Comparison of ENCODE assay signal across 32 cellular contexts in the genomic region with DNA sequence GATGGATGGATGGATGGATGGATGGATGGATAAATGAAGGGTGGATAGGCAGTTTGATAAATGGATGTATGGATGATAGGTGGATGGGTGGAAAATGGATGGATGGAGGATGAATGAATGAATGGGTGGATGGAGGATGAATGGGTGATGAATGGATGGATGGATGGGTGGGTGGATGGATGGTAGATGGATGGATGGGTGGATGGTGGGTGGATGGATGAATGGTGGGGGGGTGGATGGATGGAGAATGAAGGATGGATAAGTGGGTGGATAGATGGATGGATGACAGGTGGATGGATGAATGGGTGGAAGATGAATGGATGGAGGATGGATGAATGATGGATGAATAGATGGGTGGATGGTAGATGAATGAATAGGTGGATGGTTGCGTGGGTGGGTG.
"Had no signal": no experiment of that assay in that cellular context is flagged by ENCODE, and none has a peak within 500 bp of the region (broad histone marks: within the 10 kb centered on the region; RNA-seq: fewer than 3 reads in every experiment).

No MANE protein-coding gene starts in this region.

- H3K4me1 ChIP-seq: adrenal gland, body of pancreas, breast epithelium had no signal

- H3K36me3 ChIP-seq: adrenal gland, brain microvascular endothelial cell, breast epithelium had no signal

- H3K27ac ChIP-seq: adrenal gland, body of pancreas, brain microvascular endothelial cell, breast epithelium, VCaP had no signal

- H3K27me3 ChIP-seq: adrenal gland, body of pancreas, brain microvascular endothelial cell, breast epithelium had no signal

- FAIRE-seq: astrocyte, TTC549 had no signal

- DNase-seq: activated B cell treated with CpG ODN at 0.5 μM for 24 hours; activated CD4-positive, alpha-beta memory T cell treated with anti-CD3 and anti-CD28 coated beads for 36 hours; activated CD4-positive, alpha-beta T cell treated with anti-CD3 and anti-CD28 coated beads for 4 hours; activated CD4-positive, alpha-beta T cell treated with anti-CD3 and anti-CD28 coated beads, Interleukin-2, amount 10 ng/mL, durations not matched to agents 24 days and 14 days; activated CD4-positive, alpha-beta T cell treated with anti-CD3 and anti-CD28 coated beads, Interleukin-2, amount 50 U/mL, for 1 hour; activated CD4-positive, alpha-beta T cell treated with anti-CD3 and anti-CD28 coated beads, Interleukin-2, amount 50 U/mL, for 4 hours; activated CD4-positive, CD25-positive, alpha-beta regulatory T cell treated with anti-CD3 and anti-CD28 coated beads, Interleukin-2, amount 50 U/mL, for 72 hours; activated CD8-positive, alpha-beta memory T cell treated with anti-CD3 and anti-CD28 coated beads, Interleukin-2, amount 50 U/mL, for 4 hours; activated CD8-positive, alpha-beta T cell treated with anti-CD3 and anti-CD28 coated beads for 36 hours; activated effector memory CD4-positive, alpha-beta T cell treated with anti-CD3 and anti-CD28 coated beads, Interleukin-2, amount 50 U/mL, for 16 hours; activated gamma-delta T cell treated with Interleukin-2 at 50 U/mL for 16 hours; activated naive CD4-positive, alpha-beta T cell; activated naive CD4-positive, alpha-beta T cell treated with anti-CD3 and anti-CD28 coated beads for 36 hours; activated naive CD4-positive, alpha-beta T cell treated with anti-CD3 and anti-CD28 coated beads, Interleukin-2, amount 50 U/mL, for 16 hours; activated naive CD8-positive, alpha-beta T cell treated with anti-CD3 and anti-CD28 coated beads for 36 hours; activated T-cell treated with anti-CD3 and anti-CD28 coated beads for 4 hours; activated T-cell treated with anti-CD3 and anti-CD28 coated beads, Interleukin-2, amount 50 U/mL, for 1 hour; activated T-cell treated with anti-CD3 and anti-CD28 coated beads, Interleukin-2, amount 50 U/mL, for 4 hours; activated T-cell treated with anti-CD3 and anti-CD28 coated beads, Interleukin-2, amount 50 U/mL, for 72 hours; adrenal gland; amniotic stem cell; body of pancreas; brain microvascular endothelial cell; central memory CD4-positive, alpha-beta T cell; T-helper 2 cell; T-helper 9 cell had no signal

- H3K9me3 ChIP-seq: adrenal gland, body of pancreas, breast epithelium had no signal

- H3K4me3 ChIP-seq: adrenal gland, body of pancreas, breast epithelium had no signal

- ATAC-seq: activated CD8-positive, alpha-beta T cell treated with anti-CD3 and anti-CD28 coated beads for 36 hours; activated naive CD4-positive, alpha-beta T cell treated with anti-CD3 and anti-CD28 coated beads, Interleukin-2, amount 50 U/mL, for 72 hours; activated T-cell treated with anti-CD3 and anti-CD28 coated beads, Interleukin-2, amount 50 U/mL, for 4 hours; activated T-cell treated with anti-CD3 and anti-CD28 coated beads, Interleukin-2, amount 50 U/mL, for 72 hours; activated T-helper 17 cell treated with anti-CD3 and anti-CD28 coated beads, Interleukin-2, amount 50 U/mL, for 72 hours; body of pancreas had no signal
